In the genomic region with DNA sequence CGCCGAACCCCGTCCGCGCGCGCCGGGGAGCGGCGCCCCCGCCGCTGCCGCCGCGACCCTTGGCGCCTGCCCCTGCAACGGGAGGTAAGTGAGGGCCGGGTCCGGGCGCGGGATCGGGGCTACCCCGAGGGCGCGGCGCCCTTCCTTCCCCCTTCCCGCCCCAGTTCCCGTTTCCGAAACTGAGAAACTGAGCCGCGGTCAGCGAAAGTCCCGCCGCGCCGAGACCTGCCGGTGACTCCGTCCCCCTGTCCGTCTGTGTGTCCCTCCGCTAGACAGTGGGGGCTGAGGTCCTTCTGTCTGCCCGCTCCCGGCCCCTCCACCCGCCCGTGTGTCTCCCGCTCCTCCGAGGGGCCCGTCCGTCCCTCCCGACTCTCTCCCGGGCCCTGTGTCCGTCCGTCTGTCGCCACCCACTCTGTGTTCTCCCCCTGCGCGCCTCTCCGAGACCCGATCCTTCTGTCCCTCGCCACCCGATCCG, we compare ENCODE assay signal across 8 cellular contexts. TPM values are rescaled to one million over a fixed set of nuclear protein-coding genes. Genes with fewer than 3 reads are reported as not detected.
A peak's percentile ranks its signal among the peaks of the same experiment; 100 is the strongest.
DNase-seq lines count a peak whose midpoint lies in the region; ATAC-seq lines count a peak whose summit lies in the region.

No MANE protein-coding gene starts in this region.

- ATAC-seq in CD4-positive, CD25-positive, alpha-beta regulatory T cell (ENCODE audit: low read depth in 2 of 2): no peak
- peak; percentile 5 for ATAC-seq in GM19467 (IDR thresholded peaks at IDR 0.05; ENCODE audit: unreplicated experiment)
- ATAC-seq in stimulated activated naive CD8-positive, alpha-beta T cell treated with anti-CD3 and anti-CD28 coated beads, Interleukin-15, Interleukin-2, amounts not matched to agents 100 U/mL and 50 U/mL, for 24 hours: no peak

- peak overlapping the region; percentile 41 for H3K4me3 ChIP-seq in CD4-positive, CD25-positive, alpha-beta regulatory T cell (ENCODE audit: low read depth, low read length)
- H3K4me3 ChIP-seq in HUES64 (ENCODE audit: low read length) (peak overlapping the region; percentile 79), iPS-18c (ENCODE audit: insufficient read depth, low read depth, low read length) (peak overlapping the region; percentile 81)

- peak overlapping the region; percentile 86 to 93 (median 89) for H3K4me3 Mint-ChIP-seq in CD4-positive, CD25-positive, alpha-beta regulatory T cell

- H3K4me1 Mint-ChIP-seq in CD4-positive, CD25-positive, alpha-beta regulatory T cell: peaks cover 0 to 33% (median 18%) of the 10 kb centered on the region in 4 donors

- WGBS in HUES64: under 1% methylated on average over 60 of the region's 60 CpGs
- 0 to 2% (median 1%) methylated on average over 36 to 60 of the region's 60 CpGs for WGBS in adipose tissue, 3 donors

- H3K36me3 Mint-ChIP-seq in CD4-positive, CD25-positive, alpha-beta regulatory T cell: no peaks in the 10 kb centered on the region

- H3K36me3 ChIP-seq in CD4-positive, CD25-positive, alpha-beta regulatory T cell (ENCODE audit: control insufficient read depth, insufficient read depth, low read length): no peaks in the 10 kb centered on the region
- H3K36me3 ChIP-seq in HUES64 (ENCODE audit: insufficient read depth, low read length): no peaks in the 10 kb centered on the region

- H3K27ac Mint-ChIP-seq in CD4-positive, CD25-positive, alpha-beta regulatory T cell: peak overlapping the region in 2 of 3 donors; percentile 82 to 89

- peak in 1 of 3 donors; percentile 12 for DNase-seq in CD4-positive, CD25-positive, alpha-beta regulatory T cell
- peak; percentile 42 for DNase-seq in stimulated activated naive CD8-positive, alpha-beta T cell treated with anti-CD3 and anti-CD28 coated beads, Interleukin-15, Interleukin-2, amounts not matched to agents 100 U/mL and 50 U/mL, for 24 hours
- no peak for DNase-seq in GOT3 (lab: John Stamatoyannopoulos, UW)
- DNase-seq in medulla oblongata (ENCODE audit: extremely low spot score): no peak

- H3K9ac ChIP-seq in HUES64 (ENCODE audit: low read depth, low read length): peak overlapping the region; percentile 63

- H3K27me3 ChIP-seq in CD4-positive, CD25-positive, alpha-beta regulatory T cell (ENCODE audit: control insufficient read depth, insufficient read depth, low read length): no peaks in the 10 kb centered on the region
- peaks cover 9% of the 10 kb centered on the region; the same call in 1 of the 2 replicates for H3K27me3 ChIP-seq in HUES64 (ENCODE audit: insufficient read depth, low read length)

- H3K27ac ChIP-seq in CD4-positive, CD25-positive, alpha-beta regulatory T cell (ENCODE audit: insufficient read depth, low read length, poor library complexity, severe bottlenecking): peak overlapping the region; percentile 72
- H3K27ac ChIP-seq in HUES64 (ENCODE audit: low read depth, low read length) (no peak overlapping the region), adipose tissue (ENCODE audit: low read depth, low read length) (peak overlapping the region; percentile 9)

- no peaks in the 10 kb centered on the region for H3K9me3 ChIP-seq in CD4-positive, CD25-positive, alpha-beta regulatory T cell (ENCODE audit: control insufficient read depth in 2 of 2, low read length in 2 of 2)
- no peaks in the 10 kb centered on the region for H3K9me3 ChIP-seq in HUES64 (ENCODE audit: insufficient read depth, low read depth, low read length)
- no peaks in the 10 kb centered on the region for H3K9me3 ChIP-seq in iPS-18c (ENCODE audit: control insufficient read depth, insufficient read depth, low read length)

- H3K27me3 Mint-ChIP-seq in CD4-positive, CD25-positive, alpha-beta regulatory T cell: peaks cover 22% of the 10 kb centered on the region

- no peaks in the 10 kb centered on the region for H3K9me3 Mint-ChIP-seq in CD4-positive, CD25-positive, alpha-beta regulatory T cell

- H3K4me1 ChIP-seq in CD4-positive, CD25-positive, alpha-beta regulatory T cell (ENCODE audit: control insufficient read depth, insufficient read depth, low read length, poor library complexity, severe bottlenecking): peaks cover 28% of the 10 kb centered on the region
- H3K4me1 ChIP-seq in HUES64 (ENCODE audit: insufficient read depth, low read length): peaks cover 21% of the 10 kb centered on the region; the same call in 1 of the 2 replicates

RNA-seq across cellular contexts. Expression of a gene that starts 0.4 kb away (rescaled TPM):
- 33.6 TPM for total RNA-seq in CD4-positive, CD25-positive, alpha-beta regulatory T cell
- 10 to 100 TPM; 13.6 to 21.2 (median 15.8) TPM for polyA plus RNA-seq in CD4-positive, CD25-positive, alpha-beta regulatory T cell
- polyA plus RNA-seq in HUES64 (2013, experiment 1 of 2): 10.6 TPM
- 12.0 TPM for polyA plus RNA-seq in HUES64 (2013, experiment 2 of 2)
- polyA plus RNA-seq in adipose tissue: 10 to 100 TPM; 20.7 to 73.0 (median 29.6) TPM

RNA-seq across cellular contexts. Expression of a gene that starts 31.1 kb away (rescaled TPM):
- total RNA-seq in CD4-positive, CD25-positive, alpha-beta regulatory T cell: 12.9 TPM
- polyA plus RNA-seq in CD4-positive, CD25-positive, alpha-beta regulatory T cell: 10 to 100 TPM; 21.4 to 27.6 (median 25.4) TPM
- polyA plus RNA-seq in HUES64 (2013, experiment 1 of 2): 22.1 TPM
- 19.7 TPM for polyA plus RNA-seq in HUES64 (2013, experiment 2 of 2)
- polyA plus RNA-seq in adipose tissue: 10 to 100 TPM in 2 of 3 donors, 1 to 10 TPM in 1; 6.7 to 14.3 (median 10.0) TPM
